Comparison of ENCODE assay signal across 1 cellular context in genomic region chr20:47464380-47465101, GRCh38.
TF ChIP-seq lines count a peak whose summit lies in the region.

No MANE protein-coding gene starts in this region.

TF ChIP-seq in GM12878, 131 proteins besides CTCF, POLR2A, EP300 and RAD21 (continued from another document):
- TF ChIP-seq ETV6 (conservative IDR thresholded peaks at IDR 0.05 in 1 of 2, IDR thresholded peaks at IDR 0.05 in 1 of 2; ENCODE audit: borderline replicate concordance in 1 of 2, low read depth in 1 of 2) = peak in 1 of 2 experiments; percentile 100; a peak in 2 of 4 replicates
- TF ChIP-seq SREBF2 (IDR thresholded peaks at IDR 0.05; ENCODE audit: low read length) = no peak
- TF ChIP-seq EED (IDR thresholded peaks at IDR 0.05; ENCODE audit: low read depth) = no peak
- TF ChIP-seq CREB1 (IDR thresholded peaks at IDR 0.05; ENCODE audit: low read depth) = no peak
- TF ChIP-seq NFXL1 (IDR thresholded peaks at IDR 0.05; ENCODE audit: borderline replicate concordance) = peak; percentile 75; the same call in 1 of the 2 replicates
- TF ChIP-seq RB1 (IDR thresholded peaks at IDR 0.05; ENCODE audit: borderline replicate concordance) = peak; percentile 75; the same call in 1 of the 2 replicates
- TF ChIP-seq MAX (IDR thresholded peaks at IDR 0.05; ENCODE audit: low read depth, low read length) = no peak
- TF ChIP-seq FOXK2 (IDR thresholded peaks at IDR 0.05) = 0 out of 2 replicates have a peak, but pooled peaks have one; percentile 19
- TF ChIP-seq NRF1 (conservative IDR thresholded peaks at IDR 0.05; ENCODE audit: low read depth, low read length) = no peak
- no peak for TF ChIP-seq SRF (IDR thresholded peaks at IDR 0.05; ENCODE audit: low read depth in 2 of 2, low read length in 2 of 2)
- TF ChIP-seq BACH1 (IDR thresholded peaks at IDR 0.05; ENCODE audit: borderline replicate concordance) = no peak
